Comparison of ENCODE assay signal across 1 cellular context in genomic region chr17:35784895-35785294, GRCh38.
TF ChIP-seq lines count a peak whose summit lies in the region.

No MANE protein-coding gene starts in this region.

TF ChIP-seq in IMR-90, 13 proteins besides CTCF, POLR2A, EP300 and RAD21:
- TF ChIP-seq BHLHE40 (IDR thresholded peaks at IDR 0.05; ENCODE audit: low read depth, low read length) = no peak
- no peak for TF ChIP-seq SMC3 (IDR thresholded peaks at IDR 0.05; ENCODE audit: low read depth, low read length)
- TF ChIP-seq MAZ (IDR thresholded peaks at IDR 0.05; ENCODE audit: borderline replicate concordance, low read depth, low read length) = no peak
- no peak for TF ChIP-seq CEBPB (IDR thresholded peaks at IDR 0.05; ENCODE audit: low read depth, low read length)
- TF ChIP-seq, protein P1, sequence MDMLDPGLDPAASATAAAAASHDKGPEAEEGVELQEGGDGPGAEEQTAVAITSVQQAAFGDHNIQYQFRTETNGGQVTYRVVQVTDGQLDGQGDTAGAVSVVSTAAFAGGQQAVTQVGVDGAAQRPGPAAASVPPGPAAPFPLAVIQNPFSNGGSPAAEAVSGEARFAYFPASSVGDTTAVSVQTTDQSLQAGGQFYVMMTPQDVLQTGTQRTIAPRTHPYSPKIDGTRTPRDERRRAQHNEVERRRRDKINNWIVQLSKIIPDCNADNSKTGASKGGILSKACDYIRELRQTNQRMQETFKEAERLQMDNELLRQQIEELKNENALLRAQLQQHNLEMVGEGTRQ (IDR thresholded peaks at IDR 0.05; ENCODE audit: low read depth, low read length) = no peak
- TF ChIP-seq, protein P2, sequence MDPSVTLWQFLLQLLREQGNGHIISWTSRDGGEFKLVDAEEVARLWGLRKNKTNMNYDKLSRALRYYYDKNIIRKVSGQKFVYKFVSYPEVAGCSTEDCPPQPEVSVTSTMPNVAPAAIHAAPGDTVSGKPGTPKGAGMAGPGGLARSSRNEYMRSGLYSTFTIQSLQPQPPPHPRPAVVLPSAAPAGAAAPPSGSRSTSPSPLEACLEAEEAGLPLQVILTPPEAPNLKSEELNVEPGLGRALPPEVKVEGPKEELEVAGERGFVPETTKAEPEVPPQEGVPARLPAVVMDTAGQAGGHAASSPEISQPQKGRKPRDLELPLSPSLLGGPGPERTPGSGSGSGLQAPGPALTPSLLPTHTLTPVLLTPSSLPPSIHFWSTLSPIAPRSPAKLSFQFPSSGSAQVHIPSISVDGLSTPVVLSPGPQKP (IDR thresholded peaks at IDR 0.05; ENCODE audit: borderline replicate concordance, low read depth, low read length) = no peak
- TF ChIP-seq FOS (IDR thresholded peaks at IDR 0.05; ENCODE audit: low read depth, low read length) = no peak
- no peak for TF ChIP-seq CHD1 (IDR thresholded peaks at IDR 0.05; ENCODE audit: low read depth, low read length)
- TF ChIP-seq MAFK (IDR thresholded peaks at IDR 0.05; ENCODE audit: low read depth, low read length) = no peak
- TF ChIP-seq RCOR1 (IDR thresholded peaks at IDR 0.05; ENCODE audit: insufficient replicate concordance, low read length) = no peak
- TF ChIP-seq MXI1 (IDR thresholded peaks at IDR 0.05; ENCODE audit: borderline replicate concordance, low read depth, low read length) = no peak
- no peak for TF ChIP-seq RFX5 (IDR thresholded peaks at IDR 0.05; ENCODE audit: low read depth, low read length)
- no peak for TF ChIP-seq NFE2L2 (IDR thresholded peaks at IDR 0.05; ENCODE audit: low read depth, low read length)
